1 cellular context compared by ENCODE assay signal in the genomic region with DNA sequence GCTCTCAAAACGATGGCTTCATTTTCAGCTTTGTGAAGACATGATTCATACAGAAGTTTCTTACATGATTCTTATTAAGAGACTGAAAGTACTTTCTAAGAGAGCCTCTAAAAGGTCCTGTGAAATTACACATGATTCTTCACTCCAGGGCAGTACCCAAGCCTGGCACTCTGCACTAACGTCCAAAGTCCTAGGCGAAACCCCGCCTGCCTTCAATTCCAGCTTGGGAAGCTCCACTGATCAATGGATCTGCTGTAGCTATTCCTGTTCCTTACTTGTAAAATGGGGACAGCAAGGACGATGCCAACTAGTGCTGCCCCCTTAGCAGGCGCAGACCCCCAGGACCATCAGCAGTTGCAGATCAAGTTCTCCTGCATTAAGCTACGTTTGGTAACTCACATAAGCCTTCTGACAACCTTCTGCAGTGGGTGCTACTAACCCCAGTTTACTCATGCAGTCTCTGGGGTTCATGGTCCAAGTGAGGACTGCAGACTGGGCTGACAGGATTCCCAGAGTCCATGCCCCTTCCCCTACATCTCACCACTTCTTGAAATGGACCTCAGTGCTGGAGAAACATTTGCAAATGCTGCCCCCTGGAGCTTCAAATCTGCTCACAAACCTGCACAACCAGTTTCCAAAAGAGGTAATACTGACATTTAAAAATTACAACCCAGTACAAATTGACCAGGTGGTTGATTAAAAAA.
TF ChIP-seq lines count a peak whose summit lies in the region.

No MANE protein-coding gene starts in this region.

TF ChIP-seq in GM23338, 12 proteins besides CTCF, POLR2A, EP300 and RAD21:
- TF ChIP-seq, protein P1, sequence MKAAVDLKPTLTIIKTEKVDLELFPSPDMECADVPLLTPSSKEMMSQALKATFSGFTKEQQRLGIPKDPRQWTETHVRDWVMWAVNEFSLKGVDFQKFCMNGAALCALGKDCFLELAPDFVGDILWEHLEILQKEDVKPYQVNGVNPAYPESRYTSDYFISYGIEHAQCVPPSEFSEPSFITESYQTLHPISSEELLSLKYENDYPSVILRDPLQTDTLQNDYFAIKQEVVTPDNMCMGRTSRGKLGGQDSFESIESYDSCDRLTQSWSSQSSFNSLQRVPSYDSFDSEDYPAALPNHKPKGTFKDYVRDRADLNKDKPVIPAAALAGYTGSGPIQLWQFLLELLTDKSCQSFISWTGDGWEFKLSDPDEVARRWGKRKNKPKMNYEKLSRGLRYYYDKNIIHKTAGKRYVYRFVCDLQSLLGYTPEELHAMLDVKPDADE (IDR thresholded peaks at IDR 0.05), result no peak
- TF ChIP-seq JUNB (IDR thresholded peaks at IDR 0.05; ENCODE audit: unreplicated experiment) (no peak), NANOG (IDR thresholded peaks at IDR 0.05; ENCODE audit: borderline replicate concordance) (no peak), REST (IDR thresholded peaks at IDR 0.05; ENCODE audit: unreplicated experiment) (no peak), STAT1 (IDR thresholded peaks at IDR 0.05; ENCODE audit: unreplicated experiment) (no peak), ZNF331 (CRISPR knock-in tag; IDR thresholded peaks at IDR 0.05; ENCODE audit: low read depth) (no peak), POLR2AphosphoS5 (IDR thresholded peaks at IDR 0.05; ENCODE audit: low read depth) (no peak)
- TF ChIP-seq, protein P2, sequence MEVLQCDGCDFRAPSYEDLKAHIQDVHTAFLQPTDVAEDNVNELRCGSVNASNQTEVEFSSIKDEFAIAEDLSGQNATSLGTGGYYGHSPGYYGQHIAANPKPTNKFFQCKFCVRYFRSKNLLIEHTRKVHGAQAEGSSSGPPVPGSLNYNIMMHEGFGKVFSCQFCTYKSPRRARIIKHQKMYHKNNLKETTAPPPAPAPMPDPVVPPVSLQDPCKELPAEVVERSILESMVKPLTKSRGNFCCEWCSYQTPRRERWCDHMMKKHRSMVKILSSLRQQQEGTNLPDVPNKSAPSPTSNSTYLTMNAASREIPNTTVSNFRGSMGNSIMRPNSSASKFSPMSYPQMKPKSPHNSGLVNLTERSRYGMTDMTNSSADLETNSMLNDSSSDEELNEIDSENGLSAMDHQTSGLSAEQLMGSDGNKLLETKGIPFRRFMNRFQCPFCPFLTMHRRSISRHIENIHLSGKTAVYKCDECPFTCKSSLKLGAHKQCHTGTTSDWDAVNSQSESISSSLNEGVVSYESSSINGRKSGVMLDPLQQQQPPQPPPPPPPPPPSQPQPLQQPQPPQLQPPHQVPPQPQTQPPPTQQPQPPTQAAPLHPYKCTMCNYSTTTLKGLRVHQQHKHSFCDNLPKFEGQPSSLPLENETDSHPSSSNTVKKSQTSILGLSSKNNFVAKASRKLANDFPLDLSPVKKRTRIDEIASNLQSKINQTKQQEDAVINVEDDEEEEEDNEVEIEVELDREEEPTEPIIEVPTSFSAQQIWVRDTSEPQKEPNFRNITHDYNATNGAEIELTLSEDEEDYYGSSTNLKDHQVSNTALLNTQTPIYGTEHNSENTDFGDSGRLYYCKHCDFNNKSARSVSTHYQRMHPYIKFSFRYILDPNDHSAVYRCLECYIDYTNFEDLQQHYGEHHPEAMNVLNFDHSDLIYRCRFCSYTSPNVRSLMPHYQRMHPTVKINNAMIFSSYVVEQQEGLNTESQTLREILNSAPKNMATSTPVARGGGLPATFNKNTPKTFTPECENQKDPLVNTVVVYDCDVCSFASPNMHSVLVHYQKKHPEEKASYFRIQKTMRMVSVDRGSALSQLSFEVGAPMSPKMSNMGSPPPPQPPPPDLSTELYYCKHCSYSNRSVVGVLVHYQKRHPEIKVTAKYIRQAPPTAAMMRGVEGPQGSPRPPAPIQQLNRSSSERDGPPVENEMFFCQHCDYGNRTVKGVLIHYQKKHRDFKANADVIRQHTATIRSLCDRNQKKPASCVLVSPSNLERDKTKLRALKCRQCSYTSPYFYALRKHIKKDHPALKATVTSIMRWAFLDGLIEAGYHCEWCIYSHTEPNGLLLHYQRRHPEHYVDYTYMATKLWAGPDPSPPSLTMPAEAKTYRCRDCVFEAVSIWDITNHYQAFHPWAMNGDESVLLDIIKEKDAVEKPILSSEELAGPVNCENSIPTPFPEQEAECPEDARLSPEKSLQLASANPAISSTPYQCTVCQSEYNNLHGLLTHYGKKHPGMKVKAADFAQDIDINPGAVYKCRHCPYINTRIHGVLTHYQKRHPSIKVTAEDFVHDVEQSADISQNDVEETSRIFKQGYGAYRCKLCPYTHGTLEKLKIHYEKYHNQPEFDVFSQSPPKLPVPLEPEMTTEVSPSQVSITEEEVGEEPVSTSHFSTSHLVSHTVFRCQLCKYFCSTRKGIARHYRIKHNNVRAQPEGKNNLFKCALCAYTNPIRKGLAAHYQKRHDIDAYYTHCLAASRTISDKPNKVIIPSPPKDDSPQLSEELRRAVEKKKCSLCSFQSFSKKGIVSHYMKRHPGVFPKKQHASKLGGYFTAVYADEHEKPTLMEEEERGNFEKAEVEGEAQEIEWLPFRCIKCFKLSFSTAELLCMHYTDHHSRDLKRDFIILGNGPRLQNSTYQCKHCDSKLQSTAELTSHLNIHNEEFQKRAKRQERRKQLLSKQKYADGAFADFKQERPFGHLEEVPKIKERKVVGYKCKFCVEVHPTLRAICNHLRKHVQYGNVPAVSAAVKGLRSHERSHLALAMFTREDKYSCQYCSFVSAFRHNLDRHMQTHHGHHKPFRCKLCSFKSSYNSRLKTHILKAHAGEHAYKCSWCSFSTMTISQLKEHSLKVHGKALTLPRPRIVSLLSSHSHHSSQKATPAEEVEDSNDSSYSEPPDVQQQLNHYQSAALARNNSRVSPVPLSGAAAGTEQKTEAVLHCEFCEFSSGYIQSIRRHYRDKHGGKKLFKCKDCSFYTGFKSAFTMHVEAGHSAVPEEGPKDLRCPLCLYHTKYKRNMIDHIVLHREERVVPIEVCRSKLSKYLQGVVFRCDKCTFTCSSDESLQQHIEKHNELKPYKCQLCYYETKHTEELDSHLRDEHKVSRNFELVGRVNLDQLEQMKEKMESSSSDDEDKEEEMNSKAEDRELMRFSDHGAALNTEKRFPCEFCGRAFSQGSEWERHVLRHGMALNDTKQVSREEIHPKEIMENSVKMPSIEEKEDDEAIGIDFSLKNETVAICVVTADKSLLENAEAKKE (CRISPR knock-in tag; IDR thresholded peaks at IDR 0.05), result no peak
